In the genomic region with DNA sequence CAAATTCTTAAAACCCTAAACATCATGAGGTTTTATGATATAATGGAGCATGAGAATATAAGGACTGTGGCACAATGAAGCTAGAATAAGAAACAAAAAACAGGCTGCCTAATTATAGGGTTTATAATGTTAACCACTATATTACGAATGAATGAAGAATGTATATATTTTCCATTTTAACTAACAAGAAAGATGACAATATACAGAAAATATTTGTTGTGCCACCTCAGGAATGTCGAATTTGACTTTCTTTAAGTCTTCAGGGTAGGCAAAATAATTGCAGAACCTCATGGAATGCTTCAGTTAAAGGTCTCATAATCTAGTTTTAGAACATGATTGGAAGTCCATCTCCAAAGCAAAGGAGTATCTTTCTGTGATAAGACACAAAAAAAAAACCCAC, we compare ENCODE assay signal across 20 cellular contexts.
DNase-seq lines count a peak whose midpoint lies in the region; ATAC-seq and TF ChIP-seq lines count a peak whose summit lies in the region.
"Had no signal": no experiment of that assay in that cellular context is flagged by ENCODE, and none has a peak within 500 bp of the region (broad histone marks: within the 10 kb centered on the region; RNA-seq: fewer than 3 reads in every experiment).

No MANE protein-coding gene starts in this region.

- no peaks in the 10 kb centered on the region for H3K9me3 ChIP-seq in endodermal cell (ENCODE audit: control insufficient read depth, low read length)
- H3K9me3 ChIP-seq: BLaER1 treated with 17β-estradiol and CSF1 and Interleukin-3, amounts not matched to agents 10 nM and 100 nM; right atrium auricular region; suprapubic skin had no signal

- TF ChIP-seq CTCF in astrocyte of the spinal cord (IDR thresholded peaks at IDR 0.05; ENCODE audit: low read depth, low read length) (no peak), mesothelial cell of epicardium (IDR thresholded peaks at IDR 0.05; ENCODE audit: unreplicated experiment) (no peak), endodermal cell (conservative IDR thresholded peaks at IDR 0.05) (no peak)

- H3K27ac Mint-ChIP-seq in mesothelial cell of epicardium (no peak overlapping the region), endodermal cell (no peak overlapping the region)
- H3K27ac Mint-ChIP-seq: activated B cell treated with CpG ODN at 0.5 μM for 24 hours; activated T-helper 2 cell treated with anti-CD3 and anti-CD28 coated beads, Interferon-gamma antibody, Interleukin-2, Interleukin-4, amounts not matched to agents 10 μg/mL and 5 μg/mL and 100 μg/mL, durations not matched to agents 14 hours and 24 hours and 36 hours had no signal

- 77% methylated on average over 1 of the region's 2 CpGs; no CpG with 5 or more reads in 1 of the 2 experiments for WGBS in endodermal cell (ENCODE audit: insufficient coverage in 1 of 2, insufficient read length in 1 of 2), 2 experiments

- no peaks in the 10 kb centered on the region for H3K27me3 Mint-ChIP-seq in mesothelial cell of epicardium (ENCODE audit: low read depth)
- H3K27me3 Mint-ChIP-seq in endodermal cell (ENCODE audit: insufficient read depth): no peaks in the 10 kb centered on the region
- H3K27me3 Mint-ChIP-seq: activated B cell treated with CpG ODN at 0.5 μM for 24 hours had no signal

- no peaks in the 10 kb centered on the region for H3K4me1 ChIP-seq in endodermal cell (ENCODE audit: control insufficient read depth, insufficient read depth, low read length)
- H3K4me1 ChIP-seq: BLaER1 treated with 17β-estradiol and CSF1 and Interleukin-3, amounts not matched to agents 10 nM and 100 nM; right atrium auricular region; suprapubic skin had no signal

- ATAC-seq in HG02981 (IDR thresholded peaks at IDR 0.05; ENCODE audit: unreplicated experiment): no peak

- H3K36me3 Mint-ChIP-seq in mesothelial cell of epicardium (no peaks in the 10 kb centered on the region), endodermal cell (ENCODE audit: low read depth) (no peaks in the 10 kb centered on the region)

- no peaks in the 10 kb centered on the region for H3K9me3 Mint-ChIP-seq in mesothelial cell of epicardium
- no peaks in the 10 kb centered on the region for H3K9me3 Mint-ChIP-seq in endodermal cell
- H3K9me3 Mint-ChIP-seq: activated B cell treated with CpG ODN at 0.5 μM for 24 hours; activated T-helper 2 cell treated with anti-CD3 and anti-CD28 coated beads, Interferon-gamma antibody, Interleukin-2, Interleukin-4, amounts not matched to agents 10 μg/mL and 5 μg/mL and 100 μg/mL, durations not matched to agents 14 hours and 24 hours and 36 hours had no signal

- peaks cover 7% of the 10 kb centered on the region for H3K4me1 Mint-ChIP-seq in mesothelial cell of epicardium
- H3K4me1 Mint-ChIP-seq in endodermal cell: peaks cover 4% of the 10 kb centered on the region
- H3K4me1 Mint-ChIP-seq: activated B cell treated with CpG ODN at 0.5 μM for 24 hours had no signal

- H3K4me3 Mint-ChIP-seq in mesothelial cell of epicardium (no peak overlapping the region), endodermal cell (no peak overlapping the region)
- H3K4me3 Mint-ChIP-seq: activated B cell treated with CpG ODN at 0.5 μM for 24 hours had no signal

- H3K4me3 ChIP-seq in astrocyte of the spinal cord (ENCODE audit: low read depth, low read length): no peak overlapping the region
- no peak overlapping the region for H3K4me3 ChIP-seq in endodermal cell (ENCODE audit: low read length)
- H3K4me3 ChIP-seq: BLaER1 treated with 17β-estradiol and CSF1 and Interleukin-3, amounts not matched to agents 10 nM and 100 nM; right atrium auricular region; suprapubic skin had no signal

- H3K9ac ChIP-seq in endodermal cell (ENCODE audit: extremely low read depth, low read length, poor library complexity, severe bottlenecking): no peak overlapping the region
- H3K9ac ChIP-seq: BLaER1 treated with 17β-estradiol and CSF1 and Interleukin-3, amounts not matched to agents 10 nM and 100 nM had no signal

- H3K27ac ChIP-seq in endodermal cell (ENCODE audit: low read depth, low read length): no peak overlapping the region
- H3K27ac ChIP-seq: BLaER1 treated with 17β-estradiol and CSF1 and Interleukin-3, amounts not matched to agents 10 nM and 100 nM; right atrium auricular region; suprapubic skin had no signal

- in situ Hi-C loops in astrocyte of the spinal cord (cut with HindIII; ENCODE audit: low sequenced_read_pairs): no loop called here

- no peaks in the 10 kb centered on the region for H3K27me3 ChIP-seq in endodermal cell (ENCODE audit: control insufficient read depth, insufficient read depth, low read length, poor library complexity, severe bottlenecking)
- H3K27me3 ChIP-seq: BLaER1 treated with 17β-estradiol and CSF1 and Interleukin-3, amounts not matched to agents 10 nM and 100 nM; right atrium auricular region; suprapubic skin had no signal

- DNase-seq in Daoy (ENCODE audit: low read depth) (peak; percentile 13), M059J (ENCODE audit: low read depth) (peak; percentile 72), astrocyte of the spinal cord (ENCODE audit: low read depth, low spot score) (peak; percentile 55), non-pigmented ciliary epithelial cell (ENCODE audit: low read depth) (peak; percentile 43), mesothelial cell of epicardium (ENCODE audit: low spot score in 2 of 2, unreplicated experiment in 2 of 2) (no peak), endodermal cell (no peak)
- no peak for DNase-seq in stimulated activated CD8-positive, alpha-beta memory T cell treated with anti-CD3 and anti-CD28 coated beads, Interleukin-4, amount 100 ng/mL, for 48 hours
- DNase-seq: activated B cell treated with CpG ODN at 0.5 μM for 24 hours, anterior cingulate cortex, dermis blood vessel endothelial cell, erythroblast, KG1, kidney, NCI-H1105, NCI-H748 treated with DMSO at 0.1 percent for 48 hours had no signal

- H3K36me3 ChIP-seq in endodermal cell (ENCODE audit: control insufficient read depth, insufficient read depth, low read length): no peaks in the 10 kb centered on the region
- H3K36me3 ChIP-seq: BLaER1 treated with 17β-estradiol and CSF1 and Interleukin-3, amounts not matched to agents 10 nM and 100 nM; right atrium auricular region; suprapubic skin had no signal

Comparison
In these comparisons a context has a peak if more than half of its experiments do, and no peak if none do; other contexts are left out.
1. DNase-seq: peak in Daoy (single experiment), M059J (single experiment), astrocyte of the spinal cord (single experiment) and non-pigmented ciliary epithelial cell (single experiment); none in mesothelial cell of epicardium (0 of 2), stimulated activated CD8-positive, alpha-beta memory T cell treated with anti-CD3 and anti-CD28 coated beads, Interleukin-4, amount 100 ng/mL, for 48 hours (single experiment) and endodermal cell (single experiment).